ENCODE assay signal across 13 cellular contexts in the genomic region with DNA sequence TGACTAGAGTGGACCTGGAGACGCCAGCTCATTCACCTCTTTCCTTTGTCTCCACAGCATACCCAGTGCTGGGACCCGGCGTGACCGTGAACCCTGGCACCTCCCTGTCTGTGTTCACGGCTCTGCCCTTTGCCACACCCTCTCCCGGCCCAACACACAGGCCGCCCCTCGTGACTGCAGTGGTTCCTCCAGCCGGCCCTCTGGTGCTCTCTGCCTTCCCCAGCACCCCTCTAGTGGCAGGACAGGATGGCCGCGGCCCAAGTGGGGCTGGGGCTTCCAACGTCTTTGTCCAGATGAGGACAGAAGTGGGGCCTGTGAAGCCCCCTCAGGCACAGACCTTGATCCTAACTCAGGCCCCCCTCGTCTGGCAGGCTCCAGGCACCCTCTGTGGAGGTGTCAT. TPM values are rescaled to one million over a fixed set of nuclear protein-coding genes. Genes with fewer than 3 reads are reported as not detected.
A peak's percentile ranks its signal among the peaks of the same experiment; 100 is the strongest.
DNase-seq lines count a peak whose midpoint lies in the region; FAIRE-seq and TF ChIP-seq lines count a peak whose summit lies in the region.
"Not testable (repeated sequence)": the region's sequence is repeated elsewhere in the genome, so short reads cannot be mapped to it uniquely, and the experiment has no call there.
"Had no signal": no experiment of that assay in that cellular context is flagged by ENCODE, and none has a peak within 500 bp of the region (broad histone marks: within the 10 kb centered on the region; RNA-seq: fewer than 3 reads in every experiment).

No MANE protein-coding gene starts in this region.

- 16 to 68% (median 33%) methylated on average over 9 to 12 of the region's 13 CpGs for WGBS in small intestine, 3 donors

- peaks cover 36% of the 10 kb centered on the region for H3K4me1 ChIP-seq in BLaER1
- not testable (repeated sequence) for H3K4me1 ChIP-seq in small intestine (ENCODE audit: control insufficient read depth in 2 of 2, insufficient read depth in 1 of 2, low read depth in 1 of 2, low read length in 1 of 2)

- not testable (repeated sequence) for FAIRE-seq in small intestine (lab: Jason Lieb, UNC)

- H3K27me3 ChIP-seq in BLaER1; WERI-Rb-1 (ENCODE audit: insufficient read depth, low read depth, severe bottlenecking); small intestine (ENCODE audit: control insufficient read depth in 2 of 2, insufficient read depth in 2 of 2, low read length in 2 of 2): not testable (repeated sequence)

- H3K9me3 ChIP-seq in BLaER1; WERI-Rb-1 (ENCODE audit: severe bottlenecking); small intestine (ENCODE audit: control insufficient read depth, low read depth): not testable (repeated sequence)

- H4K20me1 ChIP-seq in BLaER1 = not testable (repeated sequence)

- H3K4me1 Mint-ChIP-seq in endothelial cell (ENCODE audit: unreplicated experiment); neural crest cell: not testable (repeated sequence)

- not testable (repeated sequence) for H3K4me3 Mint-ChIP-seq in endothelial cell (ENCODE audit: unreplicated experiment)
- peak overlapping the region; percentile 34 for H3K4me3 Mint-ChIP-seq in neural crest cell

- not testable (repeated sequence) for H3K27ac ChIP-seq in BLaER1; WERI-Rb-1; small intestine (ENCODE audit: low read depth in 1 of 2, low read length in 1 of 2)

- not testable (repeated sequence) for H3K27me3 Mint-ChIP-seq in endothelial cell (ENCODE audit: unreplicated experiment); neural crest cell (ENCODE audit: low read depth)

- not testable (repeated sequence) for H3K4me3 ChIP-seq in BLaER1; WERI-Rb-1 (ENCODE audit: low read depth, low read length); small intestine (ENCODE audit: low read depth in 1 of 2, low read length in 2 of 2)

- H3K4me2 ChIP-seq in BLaER1 = peak overlapping the region; percentile 54

- not testable (repeated sequence) for H3K9ac ChIP-seq in BLaER1

- not testable (repeated sequence) for TF ChIP-seq CTCF in WERI-Rb-1 (IDR thresholded peaks at IDR 0.05; ENCODE audit: low read depth, low read length); endothelial cell (IDR thresholded peaks at IDR 0.05; ENCODE audit: unreplicated experiment); neural crest cell (conservative IDR thresholded peaks at IDR 0.05)

- not testable (repeated sequence) for H3K36me3 Mint-ChIP-seq in endothelial cell (ENCODE audit: low read depth, unreplicated experiment); neural crest cell (ENCODE audit: low read depth)

- DNase-seq in HT-29 (ENCODE audit: low spot score) (peak; percentile 11), WERI-Rb-1 (peak; percentile 21), endothelial cell (ENCODE audit: low spot score) (peak; percentile 30), islet precursor cell (peak; percentile 52), small intestine (peak; percentile 22)
- not testable (repeated sequence) for DNase-seq in neural crest cell (ENCODE audit: low read depth, low spot score)

- not testable (repeated sequence) for H3K27ac Mint-ChIP-seq in endothelial cell (ENCODE audit: unreplicated experiment); neural crest cell (ENCODE audit: unreplicated experiment)

- not testable (repeated sequence) for H3K36me3 ChIP-seq in BLaER1; WERI-Rb-1; small intestine (ENCODE audit: control insufficient read depth in 2 of 2, insufficient read depth in 2 of 2, low read length in 2 of 2)

- not testable (repeated sequence) for H3K9me3 Mint-ChIP-seq in endothelial cell (ENCODE audit: unreplicated experiment); neural crest cell

RNA-seq across cellular contexts. Expression of a gene that starts 3.0 kb away (rescaled TPM):
- total RNA-seq in HT-29 (2014; rRNA removed; shearing (Covaris generic)) = not detected in 2 replicates
- total RNA-seq in endothelial cell (ENCODE audit: unreplicated experiment) (not detected), neural crest cell (not detected in 2 replicates)
- polyA plus RNA-seq in small intestine = not detected
- total RNA-seq: A673; Caco-2; CD8-positive, alpha-beta memory T cell; H4; IMR-90 had no signal
- polyA plus RNA-seq: BJ, IMR-90 had no signal
